Comparison of ENCODE assay signal across 9 cellular contexts in genomic region chr7:10022957-10023356, GRCh38.
A peak's percentile ranks its signal among the peaks of the same experiment; 100 is the strongest.
DNase-seq lines count a peak whose midpoint lies in the region; ATAC-seq and TF ChIP-seq lines count a peak whose summit lies in the region.
"Had no signal": no experiment of that assay in that cellular context is flagged by ENCODE, and none has a peak within 500 bp of the region (broad histone marks: within the 10 kb centered on the region; RNA-seq: fewer than 3 reads in every experiment).

No MANE protein-coding gene starts in this region.

- H3K9me3 Mint-ChIP-seq in WTC11 = peaks cover 7% of the 10 kb centered on the region

- ATAC-seq in WTC11 (peak; percentile 97), GM19023 (IDR thresholded peaks at IDR 0.05; ENCODE audit: unreplicated experiment) (no peak)

- DNase-seq in C1 segment of cervical spinal cord (lab: John Stamatoyannopoulos, UW) (peak in 8 of 14 donors; percentile 1 to 37 (median 10)), WTC11 (ENCODE audit: low spot score) (peak; percentile 33), kidney glomerular epithelial cell (lab: John Stamatoyannopoulos, UW) (peak; percentile 11), germinal center (ENCODE audit: low spot score) (no peak), DMS79 treated with DMSO at 0.1 percent for 48 hours (lab: John Stamatoyannopoulos, UW) (no peak)
- DNase-seq in central memory CD4-positive, alpha-beta T cell = no peak
- DNase-seq: DND-41 had no signal

- TF ChIP-seq RAD21 in Ishikawa (IDR thresholded peaks at IDR 0.05; ENCODE audit: low read depth) = peak; percentile 43

- no peak for TF ChIP-seq EP300 in Ishikawa (IDR thresholded peaks at IDR 0.05; ENCODE audit: borderline replicate concordance)

- no peak for TF ChIP-seq CTCF in WTC11 (IDR thresholded peaks at IDR 0.05)

- H3K4me3 Mint-ChIP-seq in WTC11 = no peak overlapping the region

- CTCF ChIA-PET in WTC11 (lab: Charles Lee) = interaction anchor here (0.7 kb wide), 1 partner anchor 87 kb away, joined by 3 read pairs; no protein-coding TSS in a partner anchor

- POLR2A ChIA-PET in WTC11 (lab: Charles Lee) = interaction anchor here (0.5 kb wide), 1 partner anchor 19 kb away, joined by 4 read pairs; no protein-coding TSS in a partner anchor

- no peaks in the 10 kb centered on the region for H3K27me3 Mint-ChIP-seq in WTC11 (ENCODE audit: low read depth)

- no peaks in the 10 kb centered on the region for H3K4me1 Mint-ChIP-seq in WTC11

- no peaks in the 10 kb centered on the region for H3K36me3 Mint-ChIP-seq in WTC11

- no peak overlapping the region for H3K27ac Mint-ChIP-seq in WTC11

TF ChIP-seq in Ishikawa, 13 proteins besides CTCF, POLR2A, EP300 and RAD21:
- no peak for TF ChIP-seq TCF12 (IDR thresholded peaks at IDR 0.05; ENCODE audit: low read depth)
- no peak for TF ChIP-seq EGR1 (IDR thresholded peaks at IDR 0.05)
- no peak for TF ChIP-seq REST (IDR thresholded peaks at IDR 0.05; ENCODE audit: low read depth)
- peak; percentile 49; the same call in 1 of the 2 replicates for TF ChIP-seq YY1 (IDR thresholded peaks at IDR 0.05; ENCODE audit: low read depth)
- no peak for TF ChIP-seq FOXM1 (IDR thresholded peaks at IDR 0.05; ENCODE audit: borderline replicate concordance, low read depth)
- TF ChIP-seq CREB1 (IDR thresholded peaks at IDR 0.05; ENCODE audit: low read depth) = no peak
- TF ChIP-seq CEBPB (IDR thresholded peaks at IDR 0.05) = no peak
- TF ChIP-seq TAF1 (IDR thresholded peaks at IDR 0.05; ENCODE audit: low read depth) = no peak
- peak; percentile 61 for TF ChIP-seq TEAD4 (IDR thresholded peaks at IDR 0.05)
- TF ChIP-seq MAX (IDR thresholded peaks at IDR 0.05) = no peak
- no peak for TF ChIP-seq USF1 (IDR thresholded peaks at IDR 0.05)
- no peak for TF ChIP-seq ZBTB7A (IDR thresholded peaks at IDR 0.05; ENCODE audit: low read depth)
- TF ChIP-seq NFIC (IDR thresholded peaks at IDR 0.05) = peak; percentile 78

TF ChIP-seq in WTC11, 78 proteins besides CTCF, POLR2A, EP300 and RAD21:
- TF ChIP-seq USF1 (CRISPR knock-in tag; IDR thresholded peaks at IDR 0.05) (no peak), CDX4 (CRISPR knock-in tag; IDR thresholded peaks at IDR 0.05; ENCODE audit: borderline replicate concordance) (no peak), ZMAT4 (CRISPR knock-in tag; IDR thresholded peaks at IDR 0.05) (no peak), FOXK1 (CRISPR knock-in tag; IDR thresholded peaks at IDR 0.05) (no peak), CREM (CRISPR knock-in tag; IDR thresholded peaks at IDR 0.05) (no peak), TEAD4 (CRISPR knock-in tag; IDR thresholded peaks at IDR 0.05) (no peak), ATF1 (CRISPR knock-in tag; IDR thresholded peaks at IDR 0.05) (no peak), ZBTB21 (CRISPR knock-in tag; IDR thresholded peaks at IDR 0.05; ENCODE audit: borderline replicate concordance) (no peak), NR2C2 (CRISPR knock-in tag; IDR thresholded peaks at IDR 0.05) (no peak), ZNF512 (CRISPR knock-in tag; IDR thresholded peaks at IDR 0.05; ENCODE audit: borderline replicate concordance) (no peak), ESRRA (CRISPR knock-in tag; IDR thresholded peaks at IDR 0.05; ENCODE audit: borderline replicate concordance) (no peak), FOXP1 (CRISPR knock-in tag; IDR thresholded peaks at IDR 0.05; ENCODE audit: borderline replicate concordance) (no peak), GRHL2 (CRISPR knock-in tag; IDR thresholded peaks at IDR 0.05; ENCODE audit: insufficient replicate concordance, severe bottlenecking) (no peak), TCF7 (CRISPR knock-in tag; IDR thresholded peaks at IDR 0.05; ENCODE audit: low read depth) (no peak), STAT6 (CRISPR knock-in tag; conservative IDR thresholded peaks at IDR 0.05; ENCODE audit: low read depth) (no peak), EMX1 (CRISPR knock-in tag; IDR thresholded peaks at IDR 0.05) (no peak), ZBTB43 (CRISPR knock-in tag; IDR thresholded peaks at IDR 0.05) (no peak), HMGA2 (CRISPR knock-in tag; IDR thresholded peaks at IDR 0.05) (no peak), FOXP4 (CRISPR knock-in tag; IDR thresholded peaks at IDR 0.05) (no peak), PRRX2 (CRISPR knock-in tag; IDR thresholded peaks at IDR 0.05) (no peak)

Comparison
In these comparisons a context has a peak if more than half of its experiments do, and no peak if none do; other contexts are left out.
1. DNase-seq: peak in C1 segment of cervical spinal cord (8 of 14), WTC11 (single experiment) and kidney glomerular epithelial cell (single experiment); none in germinal center (single experiment), central memory CD4-positive, alpha-beta T cell (single experiment) and DMS79 treated with DMSO at 0.1 percent for 48 hours (single experiment).